In genomic region chr7:96414931-96415292, GRCh38 we compare ENCODE assay signal across 1 cellular context.
TF ChIP-seq lines count a peak whose summit lies in the region.

No MANE protein-coding gene starts in this region.

TF ChIP-seq in HEK293, 187 proteins besides CTCF, POLR2A, EP300 and RAD21 (continued from another document):
- TF ChIP-seq ZBTB44 (tag by site-specific recombination; IDR thresholded peaks at IDR 0.05), result 0 out of 2 replicates have a peak, but pooled peaks have one; percentile 39
